In the genomic region with DNA sequence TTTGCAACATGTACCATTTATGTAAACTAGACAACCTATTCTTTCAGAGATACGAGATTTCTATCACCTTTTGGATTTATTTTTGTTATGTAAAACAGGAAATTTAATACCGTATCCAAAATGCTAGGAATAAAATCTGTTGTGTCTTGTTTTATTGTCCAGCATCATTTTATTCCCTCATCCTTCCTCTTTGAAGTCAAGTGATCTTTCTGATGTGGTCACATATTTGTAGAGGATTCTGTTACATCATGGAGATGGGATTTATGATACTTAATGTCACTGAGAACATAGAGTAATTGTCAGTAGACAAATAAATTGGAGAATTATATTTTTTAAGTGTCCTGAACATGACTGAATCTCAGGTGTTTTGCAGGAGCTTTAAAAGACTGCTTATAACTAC, we compare ENCODE assay signal across 1 cellular context.
TF ChIP-seq lines count a peak whose summit lies in the region.

No MANE protein-coding gene starts in this region.

TF ChIP-seq in HEK293, 187 proteins besides CTCF, POLR2A, EP300 and RAD21 (continued from another document and continues in another):
- TF ChIP-seq TSHZ1 (tag by site-specific recombination; IDR thresholded peaks at IDR 0.05; ENCODE audit: borderline replicate concordance): peak; percentile 38; the same call in 1 of the 2 replicates
- TF ChIP-seq, protein P1, sequence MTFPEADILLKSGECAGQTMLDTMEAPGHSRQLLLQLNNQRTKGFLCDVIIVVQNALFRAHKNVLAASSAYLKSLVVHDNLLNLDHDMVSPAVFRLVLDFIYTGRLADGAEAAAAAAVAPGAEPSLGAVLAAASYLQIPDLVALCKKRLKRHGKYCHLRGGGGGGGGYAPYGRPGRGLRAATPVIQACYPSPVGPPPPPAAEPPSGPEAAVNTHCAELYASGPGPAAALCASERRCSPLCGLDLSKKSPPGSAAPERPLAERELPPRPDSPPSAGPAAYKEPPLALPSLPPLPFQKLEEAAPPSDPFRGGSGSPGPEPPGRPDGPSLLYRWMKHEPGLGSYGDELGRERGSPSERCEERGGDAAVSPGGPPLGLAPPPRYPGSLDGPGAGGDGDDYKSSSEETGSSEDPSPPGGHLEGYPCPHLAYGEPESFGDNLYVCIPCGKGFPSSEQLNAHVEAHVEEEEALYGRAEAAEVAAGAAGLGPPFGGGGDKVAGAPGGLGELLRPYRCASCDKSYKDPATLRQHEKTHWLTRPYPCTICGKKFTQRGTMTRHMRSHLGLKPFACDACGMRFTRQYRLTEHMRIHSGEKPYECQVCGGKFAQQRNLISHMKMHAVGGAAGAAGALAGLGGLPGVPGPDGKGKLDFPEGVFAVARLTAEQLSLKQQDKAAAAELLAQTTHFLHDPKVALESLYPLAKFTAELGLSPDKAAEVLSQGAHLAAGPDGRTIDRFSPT (tag by site-specific recombination; IDR thresholded peaks at IDR 0.05): peak; percentile 83
- no peak for TF ChIP-seq ZNF211 (tag by site-specific recombination; IDR thresholded peaks at IDR 0.05; ENCODE audit: low read depth)
- TF ChIP-seq TCF7L2 (IDR thresholded peaks at IDR 0.05; ENCODE audit: borderline replicate concordance, low read depth, low read length): peak; percentile 77; the same call in 1 of the 2 replicates
- TF ChIP-seq ZNF692 (tag by site-specific recombination; IDR thresholded peaks at IDR 0.05): no peak
- TF ChIP-seq, protein P2, sequence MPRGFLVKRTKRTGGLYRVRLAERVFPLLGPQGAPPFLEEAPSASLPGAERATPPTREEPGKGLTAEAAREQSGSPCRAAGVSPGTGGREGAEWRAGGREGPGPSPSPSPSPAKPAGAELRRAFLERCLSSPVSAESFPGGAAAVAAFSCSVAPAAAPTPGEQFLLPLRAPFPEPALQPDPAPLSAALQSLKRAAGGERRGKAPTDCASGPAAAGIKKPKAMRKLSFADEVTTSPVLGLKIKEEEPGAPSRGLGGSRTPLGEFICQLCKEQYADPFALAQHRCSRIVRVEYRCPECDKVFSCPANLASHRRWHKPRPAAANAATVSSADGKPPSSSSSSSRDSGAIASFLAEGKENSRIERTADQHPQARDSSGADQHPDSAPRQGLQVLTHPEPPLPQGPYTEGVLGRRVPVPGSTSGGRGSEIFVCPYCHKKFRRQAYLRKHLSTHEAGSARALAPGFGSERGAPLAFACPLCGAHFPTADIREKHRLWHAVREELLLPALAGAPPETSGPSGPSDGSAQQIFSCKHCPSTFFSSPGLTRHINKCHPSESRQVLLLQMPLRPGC (tag by site-specific recombination; IDR thresholded peaks at IDR 0.05): no peak
- no peak for TF ChIP-seq PRDM2 (tag by site-specific recombination; IDR thresholded peaks at IDR 0.05; ENCODE audit: borderline replicate concordance)
- TF ChIP-seq GFI1B (tag by site-specific recombination; IDR thresholded peaks at IDR 0.05): peak; percentile 39; the same call in 1 of the 2 replicates
- TF ChIP-seq PRDM6 (tag by site-specific recombination; IDR thresholded peaks at IDR 0.05): peak; percentile 93
- no peak for TF ChIP-seq ZNF37A (tag by site-specific recombination; IDR thresholded peaks at IDR 0.05)
- peak; percentile 37; the same call in 1 of the 2 replicates for TF ChIP-seq PRDM4 (tag by site-specific recombination; IDR thresholded peaks at IDR 0.05)
- peak; percentile 42; the same call in 1 of the 2 replicates for TF ChIP-seq GLI2 (tag by site-specific recombination; IDR thresholded peaks at IDR 0.05; ENCODE audit: borderline replicate concordance, low read depth)
- no peak for TF ChIP-seq SP2 (tag by site-specific recombination; IDR thresholded peaks at IDR 0.05)
- TF ChIP-seq ZNF785 (tag by site-specific recombination; IDR thresholded peaks at IDR 0.05): no peak
- no peak for TF ChIP-seq ZNF555 (tag by site-specific recombination; conservative IDR thresholded peaks at IDR 0.05)
- TF ChIP-seq OSR2 (tag by site-specific recombination; IDR thresholded peaks at IDR 0.05): peak; percentile 73; the same call in 1 of the 2 replicates
- TF ChIP-seq PATZ1 (tag by site-specific recombination; IDR thresholded peaks at IDR 0.05): no peak
- peak; percentile 61 for TF ChIP-seq ZNF629 (tag by site-specific recombination; IDR thresholded peaks at IDR 0.05)
- no peak for TF ChIP-seq KLF16 (tag by site-specific recombination; IDR thresholded peaks at IDR 0.05)
- no peak for TF ChIP-seq ZNF544 (tag by site-specific recombination; IDR thresholded peaks at IDR 0.05)
- no peak for TF ChIP-seq ZNF423 (tag by site-specific recombination; IDR thresholded peaks at IDR 0.05)
- TF ChIP-seq ZNF585B (tag by site-specific recombination; IDR thresholded peaks at IDR 0.05): no peak
- TF ChIP-seq ZFP3 (tag by site-specific recombination; IDR thresholded peaks at IDR 0.05; ENCODE audit: low read depth): no peak
- TF ChIP-seq ZNF366 (tag by site-specific recombination; conservative IDR thresholded peaks at IDR 0.05): peak; percentile 75
- no peak for TF ChIP-seq ZBTB7A (tag by site-specific recombination; IDR thresholded peaks at IDR 0.05; ENCODE audit: low read depth)
- TF ChIP-seq MZF1 (tag by site-specific recombination; IDR thresholded peaks at IDR 0.05; ENCODE audit: borderline replicate concordance): no peak
- no peak for TF ChIP-seq HOXA7 (CRISPR knock-in tag; IDR thresholded peaks at IDR 0.05; ENCODE audit: borderline replicate concordance)
- TF ChIP-seq, protein P3, sequence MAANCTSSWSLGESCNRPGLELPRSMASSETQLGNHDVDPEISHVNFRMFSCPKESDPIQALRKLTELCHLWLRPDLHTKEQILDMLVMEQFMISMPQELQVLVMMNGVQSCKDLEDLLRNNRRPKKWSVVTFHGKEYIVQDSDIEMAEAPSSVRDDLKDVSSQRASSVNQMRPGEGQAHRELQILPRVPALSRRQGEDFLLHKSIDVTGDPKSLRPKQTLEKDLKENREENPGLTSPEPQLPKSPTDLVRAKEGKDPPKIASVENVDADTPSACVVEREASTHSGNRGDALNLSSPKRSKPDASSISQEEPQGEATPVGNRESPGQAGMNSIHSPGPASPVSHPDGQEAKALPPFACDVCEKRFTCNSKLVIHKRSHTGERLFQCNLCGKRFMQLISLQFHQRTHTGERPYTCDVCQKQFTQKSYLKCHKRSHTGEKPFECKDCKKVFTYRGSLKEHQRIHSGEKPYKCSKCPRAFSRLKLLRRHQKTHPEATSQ (tag by site-specific recombination; IDR thresholded peaks at IDR 0.05): no peak
